In the genomic region with DNA sequence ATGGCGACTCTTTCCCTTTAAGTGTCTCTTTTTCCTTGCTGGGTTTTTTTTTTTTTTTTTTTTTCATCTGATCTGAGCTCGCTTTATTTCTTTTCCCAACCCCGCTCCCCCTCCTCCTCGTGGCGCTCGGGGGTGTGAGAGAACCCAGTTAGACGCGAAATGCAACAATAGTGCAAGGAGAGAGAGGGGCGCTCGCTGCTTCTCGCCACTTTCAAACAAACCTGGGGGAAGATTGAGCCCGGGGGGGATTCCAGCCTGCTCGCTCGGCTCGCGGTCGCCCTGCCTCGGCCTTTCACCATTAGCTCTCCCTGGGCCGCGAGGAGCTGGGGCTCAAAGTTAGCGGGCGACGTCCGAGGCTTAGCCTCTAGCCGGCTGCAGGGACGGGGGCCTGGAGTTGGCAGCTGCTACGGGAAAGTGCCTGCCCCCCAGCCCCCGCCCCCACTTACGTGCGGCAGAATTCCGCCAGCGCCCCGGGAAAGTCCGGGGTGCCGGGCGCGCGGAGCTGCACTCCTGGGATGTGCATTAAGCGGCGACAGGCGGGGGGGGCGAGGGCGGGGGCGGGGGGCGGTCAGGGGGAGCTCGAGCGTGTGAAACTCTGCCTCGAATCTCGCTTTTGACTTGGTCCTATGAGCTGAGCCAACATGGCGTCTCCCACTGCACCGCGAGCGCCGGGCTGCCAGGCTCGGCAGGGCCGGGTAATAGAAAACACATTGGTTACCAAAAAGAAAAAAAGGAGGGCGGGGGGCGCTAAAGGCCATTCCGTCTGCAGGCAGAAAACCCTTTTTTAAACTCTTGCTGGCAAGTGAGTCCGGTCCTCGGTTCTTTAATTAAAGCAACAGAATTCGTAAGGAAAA, we compare ENCODE assay signal across 9 cellular contexts. TPM values are rescaled to one million over a fixed set of nuclear protein-coding genes. Genes with fewer than 3 reads are reported as not detected.
A peak's percentile ranks its signal among the peaks of the same experiment; 100 is the strongest.
DNase-seq lines count a peak whose midpoint lies in the region; ATAC-seq and TF ChIP-seq lines count a peak whose summit lies in the region.
"Had no signal": no experiment of that assay in that cellular context is flagged by ENCODE, and none has a peak within 500 bp of the region (broad histone marks: within the 10 kb centered on the region; RNA-seq: fewer than 3 reads in every experiment).

No MANE protein-coding gene starts in this region.

- peaks cover 2% of the 10 kb centered on the region for H3K4me1 Mint-ChIP-seq in activated CD8-positive, alpha-beta memory T cell treated with anti-CD3 and anti-CD28 coated beads, Interleukin-2, amount 10 ng/mL, durations not matched to agents 7 days and 5 days

- H3K4me1 ChIP-seq in gastroesophageal sphincter, result peaks cover 0 to 41% (median 0%) of the 10 kb centered on the region in 3 donors
- H3K4me1 ChIP-seq in ovary (ENCODE audit: insufficient read depth), result peaks cover 7% of the 10 kb centered on the region

- no peak for ATAC-seq in activated CD8-positive, alpha-beta memory T cell treated with anti-CD3 and anti-CD28 coated beads, Interleukin-2, amount 10 ng/mL, durations not matched to agents 7 days and 5 days
- ATAC-seq in gastroesophageal sphincter, result peak; percentile 29

- WGBS in gastroesophageal sphincter (ENCODE audit: low coverage in 1 of 2), 2 donors, result 0% methylated on average over 4 to 20 of the region's 62 CpGs
- WGBS in ovary, 3 donors, result 1% methylated on average over 56 to 62 of the region's 62 CpGs

- H3K9me3 ChIP-seq in gastroesophageal sphincter (no peaks in the 10 kb centered on the region), ovary (no peaks in the 10 kb centered on the region)

- H3K4me3 Mint-ChIP-seq in activated CD8-positive, alpha-beta memory T cell treated with anti-CD3 and anti-CD28 coated beads, Interleukin-2, amount 10 ng/mL, durations not matched to agents 7 days and 5 days, result no peak overlapping the region
- H3K4me3 Mint-ChIP-seq: activated naive CD4-positive, alpha-beta T cell treated with anti-CD3 and anti-CD28 coated beads, Interleukin-2, amount 50 U/mL, for 24 hours had no signal

- peaks cover 6% of the 10 kb centered on the region for H3K36me3 Mint-ChIP-seq in activated CD8-positive, alpha-beta memory T cell treated with anti-CD3 and anti-CD28 coated beads, Interleukin-2, amount 10 ng/mL, durations not matched to agents 7 days and 5 days

- peak; percentile 16 for DNase-seq in activated CD8-positive, alpha-beta memory T cell treated with anti-CD3 and anti-CD28 coated beads, Interleukin-2, amount 10 ng/mL, durations not matched to agents 7 days and 5 days
- DNase-seq in activated CD8-positive, alpha-beta memory T cell treated with anti-CD3 and anti-CD28 coated beads, Interleukin-2, amount 50 U/mL, for 4 hours, result no peak
- DNase-seq in SW 1271 (lab: John Stamatoyannopoulos, UW) (peak; percentile 48 to 76), ovary (peak; percentile 54 to 72 (median 69)), mucosa of gallbladder (ENCODE audit: low spot score) (no peak), NCI-H2029 treated with DMSO at 0.1 percent for 48 hours (lab: John Stamatoyannopoulos, UW) (no peak)
- no peak for DNase-seq in activated CD4-positive, alpha-beta T cell treated with anti-CD3 and anti-CD28 coated beads for 1 hour

- no peak for TF ChIP-seq CTCF in gastroesophageal sphincter (IDR thresholded peaks at IDR 0.05)
- no peak for TF ChIP-seq CTCF in ovary (IDR thresholded peaks at IDR 0.05)

- TF ChIP-seq EP300 in gastroesophageal sphincter (IDR thresholded peaks at IDR 0.05), result no peak
- TF ChIP-seq EP300 in ovary (IDR thresholded peaks at IDR 0.05), result no peak

- no peak for TF ChIP-seq POLR2A in gastroesophageal sphincter (IDR thresholded peaks at IDR 0.05)
- TF ChIP-seq POLR2A in ovary (IDR thresholded peaks at IDR 0.05), result no peak

- H3K27ac ChIP-seq in gastroesophageal sphincter (peak overlapping the region; percentile 75 to 98 (median 94)), ovary (peak overlapping the region; percentile 98 to 99)

- H3K27me3 Mint-ChIP-seq in activated CD8-positive, alpha-beta memory T cell treated with anti-CD3 and anti-CD28 coated beads, Interleukin-2, amount 10 ng/mL, durations not matched to agents 7 days and 5 days, result peaks cover 88% of the 10 kb centered on the region

- H3K27ac Mint-ChIP-seq in activated CD8-positive, alpha-beta memory T cell treated with anti-CD3 and anti-CD28 coated beads, Interleukin-2, amount 10 ng/mL, durations not matched to agents 7 days and 5 days, result peak overlapping the region; percentile 32
- H3K27ac Mint-ChIP-seq: activated naive CD4-positive, alpha-beta T cell treated with anti-CD3 and anti-CD28 coated beads, Interleukin-2, amount 50 U/mL, for 24 hours had no signal

- CTCF ChIA-PET in activated CD8-positive, alpha-beta memory T cell treated with anti-CD3 and anti-CD28 coated beads, Interleukin-2, amount 10 ng/mL, durations not matched to agents 7 days and 5 days (lab: Charles Lee), result no interaction called here

- H3K36me3 ChIP-seq in gastroesophageal sphincter, result peaks cover 0 to 9% of the 10 kb centered on the region in 2 donors
- peaks cover 3% of the 10 kb centered on the region for H3K36me3 ChIP-seq in ovary

- intact Hi-C loops in ovary (cut with DNase I), result loop anchor here (5.0 to 10.0 kb wide), 6 partner anchors 466 to 1976 kb away; no protein-coding TSS in a partner anchor

- H3K27me3 ChIP-seq in gastroesophageal sphincter, result no peaks in the 10 kb centered on the region
- H3K27me3 ChIP-seq in ovary, result no peaks in the 10 kb centered on the region

- H3K4me3 ChIP-seq in gastroesophageal sphincter (peak overlapping the region; percentile 70 to 87), ovary (peak overlapping the region; percentile 46)

- H3K9me3 Mint-ChIP-seq in activated CD8-positive, alpha-beta memory T cell treated with anti-CD3 and anti-CD28 coated beads, Interleukin-2, amount 10 ng/mL, durations not matched to agents 7 days and 5 days (ENCODE audit: low read depth), result no peaks in the 10 kb centered on the region

RNA-seq across cellular contexts. Expression of a gene that starts 10.3 kb away (rescaled TPM):
- not detected for total RNA-seq in activated CD8-positive, alpha-beta memory T cell treated with anti-CD3 and anti-CD28 coated beads, Interleukin-2, amount 10 ng/mL, durations not matched to agents 7 days and 5 days
- total RNA-seq in gastroesophageal sphincter, result 100 to 1,000 TPM in 1 of 4 donors, 10 to 100 TPM in 3; 82.7 to 126 (median 91.8) TPM
- 100 to 1,000 TPM in 6 of 7 donors, 10 to 100 TPM in 1; 68.6 to 424 (median 343) TPM for total RNA-seq in ovary
- 100 to 1,000 TPM; 230 to 392 TPM for polyA plus RNA-seq in ovary
- 288 TPM for total RNA-seq in mucosa of gallbladder

Comparison
In these comparisons a context has a peak if more than half of its experiments do, and no peak if none do; other contexts are left out.
1. DNase-seq: peak in activated CD8-positive, alpha-beta memory T cell treated with anti-CD3 and anti-CD28 coated beads, Interleukin-2, amount 10 ng/mL, durations not matched to agents 7 days and 5 days (single experiment), SW 1271 (2 of 2) and ovary (5 of 5); none in activated CD8-positive, alpha-beta memory T cell treated with anti-CD3 and anti-CD28 coated beads, Interleukin-2, amount 50 U/mL, for 4 hours (single experiment), mucosa of gallbladder (single experiment), activated CD4-positive, alpha-beta T cell treated with anti-CD3 and anti-CD28 coated beads for 1 hour (single experiment) and NCI-H2029 treated with DMSO at 0.1 percent for 48 hours (single experiment).
2. RNA of a gene that starts 10.3 kb away (total RNA-seq): 68.6 to 424 TPM in ovary, 288 TPM in mucosa of gallbladder (single experiment) and 82.7 to 126 TPM in gastroesophageal sphincter; not detected in activated CD8-positive, alpha-beta memory T cell treated with anti-CD3 and anti-CD28 coated beads, Interleukin-2, amount 10 ng/mL, durations not matched to agents 7 days and 5 days; every median in the first group is over 10 times any median in the second.